Comparison of ENCODE assay signal across 2 cellular contexts in the genomic region with DNA sequence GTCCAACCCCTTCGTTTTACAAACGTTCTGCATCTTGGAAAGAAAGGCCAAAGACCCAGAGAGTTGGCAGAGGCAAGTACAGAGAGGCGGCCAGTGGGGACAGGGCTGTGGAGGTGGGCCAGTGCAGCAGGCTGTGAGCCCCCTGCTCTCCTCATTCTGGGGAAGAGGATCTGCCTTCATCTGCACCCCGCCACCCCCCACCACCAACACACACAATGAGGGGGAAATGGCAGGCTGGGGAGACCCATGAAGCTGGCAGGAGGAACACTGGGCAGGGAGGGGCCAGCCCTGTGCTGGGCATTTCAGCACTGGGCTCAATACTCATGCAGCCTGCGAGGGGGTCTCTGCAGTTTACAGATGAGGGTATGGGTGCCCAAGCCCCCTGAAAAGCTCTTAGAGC.
TF ChIP-seq lines count a peak whose summit lies in the region.

No MANE protein-coding gene starts in this region.

TF ChIP-seq in IMR-90, 13 proteins besides CTCF, POLR2A, EP300 and RAD21:
- no peak for TF ChIP-seq CHD1 (IDR thresholded peaks at IDR 0.05; ENCODE audit: low read depth, low read length)
- no peak for TF ChIP-seq MAZ (IDR thresholded peaks at IDR 0.05; ENCODE audit: borderline replicate concordance, low read depth, low read length)
- TF ChIP-seq RCOR1 (IDR thresholded peaks at IDR 0.05; ENCODE audit: insufficient replicate concordance, low read length): no peak
- TF ChIP-seq BHLHE40 (IDR thresholded peaks at IDR 0.05; ENCODE audit: low read depth, low read length): no peak
- TF ChIP-seq FOS (IDR thresholded peaks at IDR 0.05; ENCODE audit: low read depth, low read length): no peak
- no peak for TF ChIP-seq MXI1 (IDR thresholded peaks at IDR 0.05; ENCODE audit: borderline replicate concordance, low read depth, low read length)
- no peak for TF ChIP-seq MAFK (IDR thresholded peaks at IDR 0.05; ENCODE audit: low read depth, low read length)
- TF ChIP-seq NFE2L2 (IDR thresholded peaks at IDR 0.05; ENCODE audit: low read depth, low read length): no peak
- TF ChIP-seq, protein P1, sequence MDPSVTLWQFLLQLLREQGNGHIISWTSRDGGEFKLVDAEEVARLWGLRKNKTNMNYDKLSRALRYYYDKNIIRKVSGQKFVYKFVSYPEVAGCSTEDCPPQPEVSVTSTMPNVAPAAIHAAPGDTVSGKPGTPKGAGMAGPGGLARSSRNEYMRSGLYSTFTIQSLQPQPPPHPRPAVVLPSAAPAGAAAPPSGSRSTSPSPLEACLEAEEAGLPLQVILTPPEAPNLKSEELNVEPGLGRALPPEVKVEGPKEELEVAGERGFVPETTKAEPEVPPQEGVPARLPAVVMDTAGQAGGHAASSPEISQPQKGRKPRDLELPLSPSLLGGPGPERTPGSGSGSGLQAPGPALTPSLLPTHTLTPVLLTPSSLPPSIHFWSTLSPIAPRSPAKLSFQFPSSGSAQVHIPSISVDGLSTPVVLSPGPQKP (IDR thresholded peaks at IDR 0.05; ENCODE audit: borderline replicate concordance, low read depth, low read length): no peak
- TF ChIP-seq RFX5 (IDR thresholded peaks at IDR 0.05; ENCODE audit: low read depth, low read length): no peak
- TF ChIP-seq CEBPB (IDR thresholded peaks at IDR 0.05; ENCODE audit: low read depth, low read length): no peak
- no peak for TF ChIP-seq SMC3 (IDR thresholded peaks at IDR 0.05; ENCODE audit: low read depth, low read length)
- TF ChIP-seq, protein P2, sequence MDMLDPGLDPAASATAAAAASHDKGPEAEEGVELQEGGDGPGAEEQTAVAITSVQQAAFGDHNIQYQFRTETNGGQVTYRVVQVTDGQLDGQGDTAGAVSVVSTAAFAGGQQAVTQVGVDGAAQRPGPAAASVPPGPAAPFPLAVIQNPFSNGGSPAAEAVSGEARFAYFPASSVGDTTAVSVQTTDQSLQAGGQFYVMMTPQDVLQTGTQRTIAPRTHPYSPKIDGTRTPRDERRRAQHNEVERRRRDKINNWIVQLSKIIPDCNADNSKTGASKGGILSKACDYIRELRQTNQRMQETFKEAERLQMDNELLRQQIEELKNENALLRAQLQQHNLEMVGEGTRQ (IDR thresholded peaks at IDR 0.05; ENCODE audit: low read depth, low read length): no peak

TF ChIP-seq in HEK293T, 16 proteins besides CTCF, POLR2A, EP300 and RAD21:
- TF ChIP-seq NFRKB (IDR thresholded peaks at IDR 0.05) (no peak), ELF4 (IDR thresholded peaks at IDR 0.05) (no peak), L3MBTL2 (conservative IDR thresholded peaks at IDR 0.05) (no peak), TARDBP (IDR thresholded peaks at IDR 0.05) (no peak), HDGF (IDR thresholded peaks at IDR 0.05; ENCODE audit: borderline replicate concordance) (no peak), FOXA1 (IDR thresholded peaks at IDR 0.05) (no peak), LEF1 (IDR thresholded peaks at IDR 0.05; ENCODE audit: borderline replicate concordance) (no peak), FOXM1 (IDR thresholded peaks at IDR 0.05; ENCODE audit: borderline replicate concordance) (no peak), FOXK2 (IDR thresholded peaks at IDR 0.05) (no peak), SP1 (IDR thresholded peaks at IDR 0.05) (no peak)
